Comparison of ENCODE assay signal across 8 cellular contexts in the genomic region with DNA sequence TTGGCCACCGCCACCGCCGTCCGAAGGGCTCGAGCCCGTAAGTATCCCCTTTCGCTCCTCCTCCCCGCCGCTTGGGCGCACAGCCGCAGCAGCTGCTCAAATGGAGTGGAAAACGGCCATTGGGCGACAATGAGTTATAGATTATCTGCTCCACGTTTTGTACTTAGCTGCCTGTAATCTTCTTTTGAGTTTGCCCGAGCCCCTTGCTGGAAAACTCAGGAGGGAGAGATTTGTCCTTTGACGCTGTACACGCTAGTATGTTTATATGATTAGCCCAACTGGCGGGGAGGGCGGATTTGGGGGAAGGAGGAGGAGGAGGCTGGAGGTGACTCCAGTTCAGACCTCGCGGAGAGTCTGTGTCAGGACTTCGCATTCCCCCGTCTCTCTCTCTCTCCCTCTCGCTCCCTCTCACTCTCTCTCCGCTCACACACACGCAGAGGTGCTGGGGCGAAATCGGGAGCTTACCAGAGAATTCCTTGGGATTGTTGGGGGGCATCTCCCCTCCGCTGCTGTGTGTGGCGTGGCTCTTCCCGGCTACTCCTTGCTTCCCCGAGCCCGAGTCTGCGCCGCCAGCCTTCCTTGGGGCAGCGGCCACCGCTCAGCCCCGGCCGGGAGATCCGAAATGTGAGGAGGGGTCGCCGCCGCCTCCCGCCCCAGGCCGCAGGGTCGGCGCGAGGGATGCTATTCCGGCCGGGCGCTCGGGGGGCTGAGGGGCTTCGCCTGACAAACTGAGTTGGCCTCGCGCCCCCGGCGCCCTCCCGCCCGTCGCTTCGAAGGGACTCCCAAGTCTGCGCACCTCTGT. TPM values are rescaled to one million over a fixed set of nuclear protein-coding genes. Genes with fewer than 3 reads are reported as not detected.
DNase-seq lines count a peak whose midpoint lies in the region; ATAC-seq and TF ChIP-seq lines count a peak whose summit lies in the region.

No MANE protein-coding gene starts in this region.

- intact Hi-C loops in lower leg skin (cut with DNase I; ENCODE audit: low total_unique reads), result no loop called here

- no peaks in the 10 kb centered on the region for H3K9me3 Mint-ChIP-seq in activated T-cell treated with anti-CD3 and anti-CD28 coated beads, Interleukin-2, amount 50 U/mL, for 4 hours

- DNase-seq in activated T-cell treated with anti-CD3 and anti-CD28 coated beads, Interleukin-2, amount 50 U/mL, for 4 hours, result no peak
- DNase-seq in activated T-cell treated with anti-CD3 and anti-CD28 coated beads for 4 hours (no peak), KBM-7 (peak; percentile 50), RWPE1 (ENCODE audit: low spot score) (peak; percentile 36), ecto neural progenitor cell (ENCODE audit: low spot score) (peak; percentile 90), lower leg skin (ENCODE audit: low spot score in 2 of 2) (peak; percentile 68 to 90), superior temporal gyrus (ENCODE audit: extremely low spot score) (peak; percentile 54)

- POLR2A ChIA-PET in RWPE1 (lab: Yijun Ruan, JAX; ENCODE audit: low non-redundant PET), result no interaction called here

- CTCF ChIA-PET in RWPE1 (lab: Yijun Ruan, JAX), result interaction anchor here (1.4 kb wide), 1 partner anchor 11 kb away, joined by 6 read pairs; no protein-coding TSS in a partner anchor

- in situ Hi-C loops in KBM-7 (cut with MboI; ENCODE audit: low pct_unique_long_range_greater_than_20kb, low sequenced_read_pairs), result no loop called here

- WGBS in lower leg skin, 2 donors, result 0 to 1% methylated on average over 29 to 51 of the region's 62 CpGs

- no peak for TF ChIP-seq POLR2A in lower leg skin (IDR thresholded peaks at IDR 0.05)

- peak overlapping the region; percentile 89 for H3K4me3 ChIP-seq in lower leg skin (ENCODE audit: low read depth, poor library complexity, severe bottlenecking)

- peak; percentile 44 to 50 for ATAC-seq in activated T-cell treated with anti-CD3 and anti-CD28 coated beads, Interleukin-2, amount 50 U/mL, for 4 hours
- ATAC-seq in HG03460 (IDR thresholded peaks at IDR 0.05; ENCODE audit: unreplicated experiment), result no peak

- no peaks in the 10 kb centered on the region for H3K36me3 Mint-ChIP-seq in activated T-cell treated with anti-CD3 and anti-CD28 coated beads, Interleukin-2, amount 50 U/mL, for 4 hours (ENCODE audit: insufficient read depth)

- peak overlapping the region; percentile 82 for H3K27ac ChIP-seq in RWPE1

- H3K4me1 Mint-ChIP-seq in activated T-cell treated with anti-CD3 and anti-CD28 coated beads, Interleukin-2, amount 50 U/mL, for 4 hours (ENCODE audit: low read depth), result peaks cover 3% of the 10 kb centered on the region

- TF ChIP-seq CTCF in RWPE1 (conservative IDR thresholded peaks at IDR 0.05; ENCODE audit: low read depth), result no peak
- no peak for TF ChIP-seq CTCF in lower leg skin (IDR thresholded peaks at IDR 0.05)

- H3K4me3 Mint-ChIP-seq in activated T-cell treated with anti-CD3 and anti-CD28 coated beads, Interleukin-2, amount 50 U/mL, for 4 hours, result no peak overlapping the region

- H3K27me3 Mint-ChIP-seq in activated T-cell treated with anti-CD3 and anti-CD28 coated beads, Interleukin-2, amount 50 U/mL, for 4 hours (ENCODE audit: low read depth), result peaks cover 42% of the 10 kb centered on the region

RNA-seq across cellular contexts. Expression of gene ADGRL2, which starts 0.5 kb away (rescaled TPM):
- under 1 TPM; 0.08 to 0.14 (median 0.10) TPM for total RNA-seq in activated T-cell treated with anti-CD3 and anti-CD28 coated beads, Interleukin-2, amount 50 U/mL, for 4 hours
- 10 to 100 TPM; 24.4 to 57.1 (median 45.4) TPM for total RNA-seq in lower leg skin

Comparison
In these comparisons a context has a peak if more than half of its experiments do, and no peak if none do; other contexts are left out.
1. DNase-seq: peak in KBM-7 (single experiment), RWPE1 (single experiment), ecto neural progenitor cell (single experiment), lower leg skin (2 of 2) and superior temporal gyrus (single experiment); none in activated T-cell treated with anti-CD3 and anti-CD28 coated beads, Interleukin-2, amount 50 U/mL, for 4 hours (single experiment) and activated T-cell treated with anti-CD3 and anti-CD28 coated beads for 4 hours (single experiment).
2. RNA of gene ADGRL2, which starts 0.5 kb away (total RNA-seq): 24.4 to 57.1 TPM in lower leg skin; 0.08 to 0.14 TPM in activated T-cell treated with anti-CD3 and anti-CD28 coated beads, Interleukin-2, amount 50 U/mL, for 4 hours; every median in the first group is over 10 times any median in the second.